16 cellular contexts compared by ENCODE assay signal in the genomic region with DNA sequence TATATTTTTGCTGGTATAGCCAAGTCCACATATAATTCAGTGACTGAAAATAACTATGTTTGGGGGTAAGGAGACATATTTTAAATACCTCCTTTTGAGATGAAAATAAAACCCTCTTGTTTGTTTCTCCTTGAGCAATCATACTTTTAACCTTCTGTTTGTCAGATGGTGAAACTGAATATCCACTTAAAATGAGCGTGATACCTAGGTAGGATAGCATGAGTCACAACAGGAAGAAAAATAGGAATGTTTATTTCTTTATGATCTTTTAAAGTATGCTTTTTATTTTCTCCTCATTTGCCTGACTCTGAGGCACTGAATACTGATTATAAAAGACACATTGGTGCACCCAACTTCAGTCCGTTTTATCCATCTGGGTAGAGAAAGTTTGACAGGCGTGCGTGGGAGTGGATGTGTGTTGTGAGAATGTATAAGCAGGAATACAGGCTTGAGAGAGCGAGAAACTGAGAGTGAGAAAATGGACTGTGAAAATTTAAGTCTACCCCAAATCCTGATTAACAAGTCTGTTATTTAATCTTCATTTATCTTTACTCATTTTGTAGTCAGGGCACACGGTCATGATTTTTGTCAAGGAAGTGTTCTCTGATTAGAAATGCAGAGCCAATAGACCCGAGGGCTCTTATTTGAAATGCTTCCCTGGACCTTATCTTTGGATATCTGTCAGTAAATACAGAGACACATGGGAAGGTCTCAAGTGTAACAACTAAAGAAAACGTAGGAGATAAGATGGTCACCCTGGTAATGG.
A peak's percentile ranks its signal among the peaks of the same experiment; 100 is the strongest.
DNase-seq lines count a peak whose midpoint lies in the region; ATAC-seq and TF ChIP-seq lines count a peak whose summit lies in the region.
"Had no signal": no experiment of that assay in that cellular context is flagged by ENCODE, and none has a peak within 500 bp of the region (broad histone marks: within the 10 kb centered on the region; RNA-seq: fewer than 3 reads in every experiment).

No MANE protein-coding gene starts in this region.

- H3K4me1 Mint-ChIP-seq in CD4-positive, alpha-beta memory T cell = peaks cover 23 to 33% (median 26%) of the 10 kb centered on the region in 4 donors
- H3K4me1 Mint-ChIP-seq in activated T-helper 17 cell treated with anti-CD3 and anti-CD28 coated beads, Interleukin-2, amount 50 U/mL, for 72 hours = peaks cover 23% of the 10 kb centered on the region

- peaks cover 28% of the 10 kb centered on the region for H3K4me1 ChIP-seq in mammary epithelial cell (ENCODE audit: insufficient read depth, low read length)
- no peaks in the 10 kb centered on the region for H3K4me1 ChIP-seq in mesendoderm (ENCODE audit: control insufficient read depth, low read depth, low read length)
- H3K4me1 ChIP-seq in CD4-positive, alpha-beta memory T cell (ENCODE audit: insufficient read depth, low read length) = peaks cover 31% of the 10 kb centered on the region
- H3K4me1 ChIP-seq: right lobe of liver had no signal

- BruUV-seq in mammary epithelial cell (replicated peaks; lab: Mats Ljungman, UMichigan) = no TSS peak

- H3K56ac ChIP-seq in mesendoderm (ENCODE audit: low read length) = no peak overlapping the region

- no peak overlapping the region for H3K4me2 ChIP-seq in mammary epithelial cell (ENCODE audit: insufficient read depth, low read depth, low read length)
- no peak overlapping the region for H3K4me2 ChIP-seq in mesendoderm (ENCODE audit: low read length)

- peaks cover 0 to 2% (median 0%) of the 10 kb centered on the region in 8 donors for H3K9me3 Mint-ChIP-seq in CD4-positive, alpha-beta memory T cell
- no peaks in the 10 kb centered on the region for H3K9me3 Mint-ChIP-seq in activated T-helper 17 cell treated with anti-CD3 and anti-CD28 coated beads, Interleukin-2, amount 50 U/mL, for 72 hours
- H3K9me3 Mint-ChIP-seq: activated B cell treated with CpG ODN at 0.5 μM for 24 hours had no signal

- no peak overlapping the region for H3K4me3 Mint-ChIP-seq in CD4-positive, alpha-beta memory T cell
- no peak overlapping the region for H3K4me3 Mint-ChIP-seq in activated T-helper 17 cell treated with anti-CD3 and anti-CD28 coated beads, Interleukin-2, amount 50 U/mL, for 72 hours
- H3K4me3 Mint-ChIP-seq: activated B cell treated with CpG ODN at 0.5 μM for 24 hours had no signal

- H3K27ac ChIP-seq in mammary epithelial cell (ENCODE audit: insufficient read depth, low read depth, low read length) (no peak overlapping the region), mesendoderm (ENCODE audit: low read depth, low read length) (no peak overlapping the region)
- H3K27ac ChIP-seq in CD4-positive, alpha-beta memory T cell (ENCODE audit: low read depth, low read length) = no peak overlapping the region
- H3K27ac ChIP-seq: right lobe of liver had no signal

- H4K8ac ChIP-seq in mesendoderm (ENCODE audit: low read depth, low read length) = no peak overlapping the region

- in situ Hi-C loops in mammary epithelial cell (cut with MboI; ENCODE audit: low sequenced_read_pairs in 2 of 2) = no loop called here

- H2BK120ac ChIP-seq in mesendoderm (ENCODE audit: low read depth, low read length) = no peak overlapping the region

- H2AFZ ChIP-seq in mammary epithelial cell (ENCODE audit: low read depth, low read length) = peak overlapping the region; percentile 73

- intact Hi-C loops in mammary epithelial cell (cut with micrococcal nuclease) = no loop called here
- intact Hi-C loops in CD4-positive, alpha-beta memory T cell (cut with micrococcal nuclease) = no loop called here

- H3K4ac ChIP-seq in mesendoderm (ENCODE audit: low read depth, low read length) = no peak overlapping the region

- no peak overlapping the region for H3K23ac ChIP-seq in mesendoderm (ENCODE audit: low read length)

- H3K9ac ChIP-seq in mammary epithelial cell (ENCODE audit: insufficient read depth, low read length) = no peak overlapping the region
- no peak overlapping the region for H3K9ac ChIP-seq in mesendoderm (ENCODE audit: low read length)

- H3K18ac ChIP-seq in mesendoderm (ENCODE audit: low read length) = no peak overlapping the region

- no peak for TF ChIP-seq CTCF in LNCaP clone FGC (IDR thresholded peaks at IDR 0.05; ENCODE audit: control insufficient read depth, extremely low read depth, insufficient read depth)
- TF ChIP-seq CTCF in mammary epithelial cell (conservative IDR thresholded peaks at IDR 0.05 in 1 of 2, IDR thresholded peaks at IDR 0.05 in 1 of 2; ENCODE audit: extremely low read depth in 1 of 2, insufficient read depth in 1 of 2, low read depth in 1 of 2, low read length in 2 of 2) = no peak

- no peaks in the 10 kb centered on the region for H3K79me1 ChIP-seq in mesendoderm (ENCODE audit: low read length)

- H3K79me2 ChIP-seq in mammary epithelial cell (ENCODE audit: insufficient read depth, low read length) (no peaks in the 10 kb centered on the region), mesendoderm (ENCODE audit: control insufficient read depth, insufficient read depth, low read length) (no peaks in the 10 kb centered on the region)

- H3K4me3 ChIP-seq in LNCaP clone FGC (ENCODE audit: low read depth, low read length) = no peak overlapping the region
- H3K4me3 ChIP-seq in mammary epithelial cell (replicated peaks in 1 of 3; ENCODE audit: insufficient read depth in 1 of 3, low read depth in 2 of 3, low read length in 3 of 3) = no peak overlapping the region
- no peak overlapping the region for H3K4me3 ChIP-seq in mesendoderm (ENCODE audit: low read length)
- H3K4me3 ChIP-seq in CD4-positive, alpha-beta memory T cell (ENCODE audit: low read length in 2 of 2) = no peak overlapping the region
- H3K4me3 ChIP-seq: right lobe of liver had no signal

- no peaks in the 10 kb centered on the region for H4K20me1 ChIP-seq in mammary epithelial cell (ENCODE audit: insufficient read depth, low read length)

- DNase-seq in DMS53 treated with DMSO at 0.1 percent for 48 hours (lab: John Stamatoyannopoulos, UW; ENCODE audit: unreplicated experiment) (peak; percentile 63), LNCaP clone FGC (ENCODE audit: low read depth) (peak; percentile 31), mammary epithelial cell (peak; percentile 21), mesendoderm (peak; percentile 95)
- DNase-seq in CD4-positive, alpha-beta memory T cell = no peak
- DNase-seq: activated B cell treated with CpG ODN at 0.5 μM for 24 hours, AML-193, glutamatergic neuron, kidney, NCI-H1105 treated with DMSO at 0.1 percent for 48 hours, nucleus accumbens, right lobe of liver, substantia nigra had no signal

- no peaks in the 10 kb centered on the region for H3K9me3 ChIP-seq in mammary epithelial cell (replicated peaks; ENCODE audit: insufficient read depth, low read length)
- no peaks in the 10 kb centered on the region for H3K9me3 ChIP-seq in CD4-positive, alpha-beta memory T cell (ENCODE audit: control insufficient read depth in 1 of 2, low read length in 2 of 2)
- H3K9me3 ChIP-seq: right lobe of liver had no signal

- dilution Hi-C loops in mammary epithelial cell (cut with HindIII; ENCODE audit: low sequenced_read_pairs) = loop anchor here (5.0 kb wide), 1 partner anchor 37 kb away; no protein-coding TSS in a partner anchor

- no peak overlapping the region for H4K5ac ChIP-seq in mesendoderm (ENCODE audit: low read length)

- CTCF ChIA-PET in mammary epithelial cell (lab: Charles Lee; ENCODE audit: low non-redundant PET) = no interaction called here
- CTCF ChIA-PET in CD4-positive, alpha-beta memory T cell (lab: Charles Lee; ENCODE audit: partially characterized antibody) = no interaction called here

- no peak overlapping the region for H3K27ac Mint-ChIP-seq in CD4-positive, alpha-beta memory T cell
- H3K27ac Mint-ChIP-seq in activated T-helper 17 cell treated with anti-CD3 and anti-CD28 coated beads, Interleukin-2, amount 50 U/mL, for 72 hours = no peak overlapping the region
- H3K27ac Mint-ChIP-seq: activated B cell treated with CpG ODN at 0.5 μM for 24 hours had no signal

- H3K36me3 Mint-ChIP-seq in CD4-positive, alpha-beta memory T cell = no peaks in the 10 kb centered on the region
- H3K36me3 Mint-ChIP-seq in activated T-helper 17 cell treated with anti-CD3 and anti-CD28 coated beads, Interleukin-2, amount 50 U/mL, for 72 hours (ENCODE audit: low read depth) = no peaks in the 10 kb centered on the region

- no peaks in the 10 kb centered on the region for H3K36me3 ChIP-seq in mammary epithelial cell (ENCODE audit: insufficient read depth, low read length)
- H3K36me3 ChIP-seq in mesendoderm (ENCODE audit: control insufficient read depth, insufficient read depth, low read length) = no peaks in the 10 kb centered on the region
- no peaks in the 10 kb centered on the region for H3K36me3 ChIP-seq in CD4-positive, alpha-beta memory T cell (ENCODE audit: insufficient read depth, low read length)
- H3K36me3 ChIP-seq: right lobe of liver had no signal

- H2AK5ac ChIP-seq in mesendoderm (ENCODE audit: low read length) = no peak overlapping the region

- POLR2A ChIA-PET in CD4-positive, alpha-beta memory T cell (lab: Charles Lee; ENCODE audit: partially characterized antibody) = no interaction called here

- H3K27me3 ChIP-seq in mammary epithelial cell (ENCODE audit: insufficient read depth, low read length) (no peaks in the 10 kb centered on the region), mesendoderm (ENCODE audit: insufficient read depth, low read length, poor library complexity) (no peaks in the 10 kb centered on the region)
- H3K27me3 ChIP-seq in CD4-positive, alpha-beta memory T cell (ENCODE audit: insufficient read depth, low read length) = no peaks in the 10 kb centered on the region
- H3K27me3 ChIP-seq: right lobe of liver had no signal

- 76% methylated on average over 8 of the region's 8 CpGs for WGBS in mammary epithelial cell (ENCODE audit: low coverage, missing lambda C conversion rate)
- WGBS in mesendoderm (ENCODE audit: extremely low coverage, insufficient coverage, low lambda C conversion rate) = no CpG with 5 or more reads among the region's 8 CpGs

- no peaks in the 10 kb centered on the region for H3K27me3 Mint-ChIP-seq in CD4-positive, alpha-beta memory T cell
- H3K27me3 Mint-ChIP-seq in activated T-helper 17 cell treated with anti-CD3 and anti-CD28 coated beads, Interleukin-2, amount 50 U/mL, for 72 hours = no peaks in the 10 kb centered on the region
- H3K27me3 Mint-ChIP-seq: activated B cell treated with CpG ODN at 0.5 μM for 24 hours had no signal

- no peak overlapping the region for H2BK5ac ChIP-seq in mesendoderm (ENCODE audit: low read length)

- H2BK15ac ChIP-seq in mesendoderm (replicated peaks; ENCODE audit: low read depth) = no peak overlapping the region

- ATAC-seq in activated T-helper 17 cell treated with anti-CD3 and anti-CD28 coated beads, Interleukin-2, amount 50 U/mL, for 72 hours (replicated peaks) = no peak
- no peak for ATAC-seq in GM21825 (IDR thresholded peaks at IDR 0.05; ENCODE audit: unreplicated experiment)
- ATAC-seq: esophagus mucosa, right lobe of liver had no signal

Comparison
In these comparisons a context has a peak if more than half of its experiments do, and no peak if none do; other contexts are left out.
1. DNase-seq: peak in DMS53 treated with DMSO at 0.1 percent for 48 hours (single experiment), LNCaP clone FGC (single experiment), mammary epithelial cell (single experiment) and mesendoderm (single experiment); none in CD4-positive, alpha-beta memory T cell (0 of 5).